In the genomic region with DNA sequence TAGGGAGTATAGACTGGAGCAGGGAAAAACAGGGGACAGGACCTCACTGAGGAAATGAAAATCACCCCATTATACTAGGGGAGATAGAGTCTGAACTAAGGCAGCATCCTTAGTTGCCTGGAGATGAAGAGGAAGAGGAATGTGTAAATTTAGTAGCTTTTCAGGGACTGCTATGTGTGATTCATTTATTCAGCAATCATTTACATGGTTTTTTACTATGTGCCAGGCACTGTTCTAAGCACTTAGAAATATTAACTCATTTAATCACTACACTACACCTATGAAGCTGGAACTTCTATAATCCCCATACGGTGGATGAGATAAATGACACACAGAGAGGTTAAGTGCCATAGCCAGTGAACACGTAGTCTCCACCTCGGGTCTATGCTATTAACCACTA, we compare ENCODE assay signal across 21 cellular contexts.
A peak's percentile ranks its signal among the peaks of the same experiment; 100 is the strongest.
DNase-seq lines count a peak whose midpoint lies in the region; ATAC-seq and TF ChIP-seq lines count a peak whose summit lies in the region.
"Had no signal": no experiment of that assay in that cellular context is flagged by ENCODE, and none has a peak within 500 bp of the region (broad histone marks: within the 10 kb centered on the region; RNA-seq: fewer than 3 reads in every experiment).

No MANE protein-coding gene starts in this region.

- H3K36me3 ChIP-seq in endodermal cell (ENCODE audit: control insufficient read depth, insufficient read depth, low read length) (no peaks in the 10 kb centered on the region), neural progenitor cell (no peaks in the 10 kb centered on the region)
- H3K36me3 ChIP-seq: BE2C; BLaER1 treated with 17β-estradiol and CSF1 and Interleukin-3, amounts not matched to agents 10 nM and 100 nM had no signal

- ATAC-seq in WTC11 (no peak), GM18519 (IDR thresholded peaks at IDR 0.05; ENCODE audit: low FRiP score, unreplicated experiment) (no peak), HG03095 (IDR thresholded peaks at IDR 0.05; ENCODE audit: unreplicated experiment) (no peak)
- ATAC-seq: A549 had no signal

- TF ChIP-seq CTCF in WTC11 (IDR thresholded peaks at IDR 0.05) (no peak), endodermal cell (conservative IDR thresholded peaks at IDR 0.05) (no peak), neural progenitor cell (IDR thresholded peaks at IDR 0.05) (no peak)

- peak overlapping the region; percentile 22; the same call in 1 of the 2 replicates for H3K27ac Mint-ChIP-seq in WTC11
- no peak overlapping the region for H3K27ac Mint-ChIP-seq in endodermal cell
- peak overlapping the region; percentile 15 for H3K27ac Mint-ChIP-seq in neural progenitor cell
- H3K27ac Mint-ChIP-seq: CD4-positive, alpha-beta memory T cell had no signal

- no peaks in the 10 kb centered on the region for H4K20me1 ChIP-seq in neural progenitor cell (ENCODE audit: low read depth)
- H4K20me1 ChIP-seq: BLaER1 treated with 17β-estradiol and CSF1 and Interleukin-3, amounts not matched to agents 10 nM and 100 nM had no signal

- H3K9me3 ChIP-seq in endodermal cell (ENCODE audit: control insufficient read depth, low read length) (no peaks in the 10 kb centered on the region), neural progenitor cell (ENCODE audit: low read depth) (no peaks in the 10 kb centered on the region)
- H3K9me3 ChIP-seq: A549, BE2C had no signal

- POLR2A ChIA-PET in WTC11 (lab: Charles Lee), result no interaction called here

- H3K4me3 Mint-ChIP-seq in WTC11 (no peak overlapping the region), endodermal cell (no peak overlapping the region), neural progenitor cell (no peak overlapping the region)
- H3K4me3 Mint-ChIP-seq: CD4-positive, alpha-beta memory T cell had no signal

- H3K27ac ChIP-seq in endodermal cell (ENCODE audit: low read depth, low read length) (peak overlapping the region; percentile 38), neural progenitor cell (no peak overlapping the region)
- H3K27ac ChIP-seq: A549; BLaER1 treated with 17β-estradiol and CSF1 and Interleukin-3, amounts not matched to agents 10 nM and 100 nM had no signal

- no peaks in the 10 kb centered on the region for H3K27me3 ChIP-seq in endodermal cell (ENCODE audit: control insufficient read depth, insufficient read depth, low read length, poor library complexity, severe bottlenecking)
- no peaks in the 10 kb centered on the region for H3K27me3 ChIP-seq in neural progenitor cell
- H3K27me3 ChIP-seq: BE2C; BLaER1 treated with 17β-estradiol and CSF1 and Interleukin-3, amounts not matched to agents 10 nM and 100 nM had no signal

- CTCF ChIA-PET in WTC11 (lab: Charles Lee), result interaction anchor here (1.2 kb wide), 1 partner anchor 255 kb away, joined by 3 read pairs; no protein-coding TSS in a partner anchor

- H3K4me1 Mint-ChIP-seq in WTC11, result peaks cover 25% of the 10 kb centered on the region
- H3K4me1 Mint-ChIP-seq in endodermal cell, result no peaks in the 10 kb centered on the region
- H3K4me1 Mint-ChIP-seq in neural progenitor cell, result peaks cover 15% of the 10 kb centered on the region
- H3K4me1 Mint-ChIP-seq: CD4-positive, alpha-beta memory T cell had no signal

- H3K9ac ChIP-seq in endodermal cell (ENCODE audit: extremely low read depth, low read length, poor library complexity, severe bottlenecking) (no peak overlapping the region), neural progenitor cell (no peak overlapping the region)
- H3K9ac ChIP-seq: BLaER1 treated with 17β-estradiol and CSF1 and Interleukin-3, amounts not matched to agents 10 nM and 100 nM had no signal

- DNase-seq in WTC11 (ENCODE audit: low spot score) (no peak), endodermal cell (no peak), neural progenitor cell (ENCODE audit: low spot score) (no peak), cortex of kidney (lab: John Stamatoyannopoulos, UW) (no peak)
- no peak for DNase-seq in central memory CD4-positive, alpha-beta T cell
- DNase-seq: 8988T; ACHN; AML-193; BE2C; Calu3; CD4-positive, alpha-beta memory T cell; COR-L47; DMS53; DMS79 treated with DMSO at 0.1 percent for 48 hours; GF-D8; GOT3; HCEC 1CT had no signal

- WGBS in endodermal cell (ENCODE audit: insufficient coverage in 1 of 2, insufficient read length in 1 of 2), 2 experiments, result 59% methylated on average over 3 of the region's 3 CpGs; no CpG with 5 or more reads in 1 of the 2 experiments

- H2AFZ ChIP-seq in neural progenitor cell (replicated peaks), result no peak overlapping the region

- no peak overlapping the region for H3K4me3 ChIP-seq in endodermal cell (ENCODE audit: low read length)
- H3K4me3 ChIP-seq in neural progenitor cell, result no peak overlapping the region
- H3K4me3 ChIP-seq: A549; BLaER1 treated with 17β-estradiol and CSF1 and Interleukin-3, amounts not matched to agents 10 nM and 100 nM had no signal

- H3F3A ChIP-seq in neural progenitor cell (ENCODE audit: low read depth), result peaks cover 6% of the 10 kb centered on the region

- no peaks in the 10 kb centered on the region for H3K79me2 ChIP-seq in neural progenitor cell (ENCODE audit: low read depth)

- H3K4me2 ChIP-seq in neural progenitor cell, result peak overlapping the region; percentile 40
- H3K4me2 ChIP-seq: A549; BLaER1 treated with 17β-estradiol and CSF1 and Interleukin-3, amounts not matched to agents 10 nM and 100 nM had no signal

- H3K9me3 Mint-ChIP-seq in WTC11 (peaks cover 8% of the 10 kb centered on the region), endodermal cell (peaks cover 1% of the 10 kb centered on the region), neural progenitor cell (peaks cover 5% of the 10 kb centered on the region)

- H3K36me3 Mint-ChIP-seq in WTC11 (no peaks in the 10 kb centered on the region), endodermal cell (ENCODE audit: low read depth) (no peaks in the 10 kb centered on the region), neural progenitor cell (peaks cover 3% of the 10 kb centered on the region)
- H3K36me3 Mint-ChIP-seq: CD4-positive, alpha-beta memory T cell had no signal

- no peaks in the 10 kb centered on the region for H3K4me1 ChIP-seq in endodermal cell (ENCODE audit: control insufficient read depth, insufficient read depth, low read length)
- H3K4me1 ChIP-seq in neural progenitor cell, result peaks cover 14% of the 10 kb centered on the region
- H3K4me1 ChIP-seq: A549, BE2C had no signal

- H3K27me3 Mint-ChIP-seq in WTC11 (ENCODE audit: low read depth) (no peaks in the 10 kb centered on the region), endodermal cell (ENCODE audit: insufficient read depth) (no peaks in the 10 kb centered on the region), neural progenitor cell (ENCODE audit: insufficient read depth, low read depth) (no peaks in the 10 kb centered on the region)

TF ChIP-seq in WTC11, 78 proteins besides CTCF, POLR2A, EP300 and RAD21 (continues in another document):
- TF ChIP-seq JUN (CRISPR knock-in tag; IDR thresholded peaks at IDR 0.05) (no peak), NR1H2 (CRISPR knock-in tag; IDR thresholded peaks at IDR 0.05) (no peak), ZBTB21 (CRISPR knock-in tag; IDR thresholded peaks at IDR 0.05; ENCODE audit: borderline replicate concordance) (no peak), ELF4 (CRISPR knock-in tag; IDR thresholded peaks at IDR 0.05; ENCODE audit: low read depth) (no peak), OVOL2 (CRISPR knock-in tag; IDR thresholded peaks at IDR 0.05; ENCODE audit: borderline replicate concordance) (no peak), ZNF232 (CRISPR knock-in tag; IDR thresholded peaks at IDR 0.05) (no peak), JAZF1 (CRISPR knock-in tag; IDR thresholded peaks at IDR 0.05) (no peak), EMX1 (CRISPR knock-in tag; IDR thresholded peaks at IDR 0.05) (no peak), IRF1 (CRISPR knock-in tag; IDR thresholded peaks at IDR 0.05) (no peak), GTF2I (CRISPR knock-in tag; conservative IDR thresholded peaks at IDR 0.05) (no peak), ZNF219 (CRISPR knock-in tag; IDR thresholded peaks at IDR 0.05; ENCODE audit: borderline replicate concordance) (no peak)
- TF ChIP-seq, protein P1, sequence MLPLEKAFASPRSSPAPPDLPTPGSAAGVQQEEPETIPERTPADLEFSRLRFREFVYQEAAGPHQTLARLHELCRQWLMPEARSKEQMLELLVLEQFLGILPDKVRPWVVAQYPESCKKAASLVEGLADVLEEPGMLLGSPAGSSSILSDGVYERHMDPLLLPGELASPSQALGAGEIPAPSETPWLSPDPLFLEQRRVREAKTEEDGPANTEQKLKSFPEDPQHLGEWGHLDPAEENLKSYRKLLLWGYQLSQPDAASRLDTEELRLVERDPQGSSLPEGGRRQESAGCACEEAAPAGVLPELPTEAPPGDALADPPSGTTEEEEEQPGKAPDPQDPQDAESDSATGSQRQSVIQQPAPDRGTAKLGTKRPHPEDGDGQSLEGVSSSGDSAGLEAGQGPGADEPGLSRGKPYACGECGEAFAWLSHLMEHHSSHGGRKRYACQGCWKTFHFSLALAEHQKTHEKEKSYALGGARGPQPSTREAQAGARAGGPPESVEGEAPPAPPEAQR (CRISPR knock-in tag; IDR thresholded peaks at IDR 0.05), result no peak
- TF ChIP-seq, protein P2, sequence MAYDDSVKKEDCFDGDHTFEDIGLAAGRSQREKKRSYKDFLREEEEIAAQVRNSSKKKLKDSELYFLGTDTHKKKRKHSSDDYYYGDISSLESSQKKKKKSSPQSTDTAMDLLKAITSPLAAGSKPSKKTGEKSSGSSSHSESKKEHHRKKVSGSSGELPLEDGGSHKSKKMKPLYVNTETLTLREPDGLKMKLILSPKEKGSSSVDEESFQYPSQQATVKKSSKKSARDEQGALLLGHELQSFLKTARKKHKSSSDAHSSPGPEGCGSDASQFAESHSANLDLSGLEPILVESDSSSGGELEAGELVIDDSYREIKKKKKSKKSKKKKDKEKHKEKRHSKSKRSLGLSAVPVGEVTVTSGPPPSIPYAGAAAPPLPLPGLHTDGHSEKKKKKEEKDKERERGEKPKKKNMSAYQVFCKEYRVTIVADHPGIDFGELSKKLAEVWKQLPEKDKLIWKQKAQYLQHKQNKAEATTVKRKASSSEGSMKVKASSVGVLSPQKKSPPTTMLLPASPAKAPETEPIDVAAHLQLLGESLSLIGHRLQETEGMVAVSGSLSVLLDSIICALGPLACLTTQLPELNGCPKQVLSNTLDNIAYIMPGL (CRISPR knock-in tag; IDR thresholded peaks at IDR 0.05), result no peak
